Comparison of ENCODE assay signal across 16 cellular contexts in the genomic region with DNA sequence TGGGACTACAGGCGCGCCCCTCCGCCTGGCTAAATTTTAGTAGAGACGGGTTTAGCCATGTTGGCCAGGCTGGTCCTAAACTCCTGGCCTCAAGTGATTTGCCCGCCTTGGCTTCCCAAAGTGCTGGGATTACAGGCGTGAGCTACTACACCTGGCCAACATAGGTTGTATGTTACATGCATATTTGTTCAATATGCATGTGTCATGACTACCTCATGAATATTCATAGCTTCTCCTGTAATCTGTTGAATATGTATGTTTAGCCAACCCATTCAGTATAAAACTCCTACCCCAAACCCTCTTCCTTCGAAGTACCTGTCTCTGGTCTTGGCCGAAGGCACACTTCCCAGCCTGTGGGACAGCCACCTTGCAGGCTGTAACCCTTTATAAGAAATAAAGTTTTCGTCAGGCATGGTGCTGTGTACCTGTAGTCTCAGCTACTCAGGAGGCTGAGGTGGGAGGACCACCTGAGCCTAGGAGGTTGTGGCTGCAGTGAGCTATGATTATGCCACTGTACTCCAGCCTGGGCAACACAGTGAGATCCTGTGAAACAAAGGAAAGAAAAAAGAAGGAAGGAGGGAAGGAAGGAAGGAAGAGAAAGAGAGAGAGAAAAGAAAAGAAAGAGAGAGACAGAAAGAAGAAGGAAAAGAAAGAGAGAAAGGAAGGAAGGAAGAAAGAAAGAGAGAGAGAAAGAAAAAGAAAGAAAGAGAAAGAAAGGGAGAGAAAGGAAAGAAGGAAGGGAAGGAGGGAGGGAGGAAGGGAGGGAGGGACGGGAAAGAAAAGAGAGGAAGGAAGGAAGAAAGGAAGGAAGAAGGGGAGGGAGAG. TPM values are rescaled to one million over a fixed set of nuclear protein-coding genes. Genes with fewer than 3 reads are reported as not detected.
DNase-seq lines count a peak whose midpoint lies in the region; ATAC-seq and TF ChIP-seq lines count a peak whose summit lies in the region.
"Had no signal": no experiment of that assay in that cellular context is flagged by ENCODE, and none has a peak within 500 bp of the region (broad histone marks: within the 10 kb centered on the region; RNA-seq: fewer than 3 reads in every experiment).

No MANE protein-coding gene starts in this region.

- H3K9me3 ChIP-seq in BLaER1 (no peaks in the 10 kb centered on the region), mesenchymal stem cell (ENCODE audit: control insufficient read depth, low read length) (no peaks in the 10 kb centered on the region)

- H4K8ac ChIP-seq in mesenchymal stem cell (ENCODE audit: low read length): no peak overlapping the region

- no peak overlapping the region for H3K4ac ChIP-seq in mesenchymal stem cell (ENCODE audit: low read depth in 1 of 2, low read length in 2 of 2)

- H2BK120ac ChIP-seq in mesenchymal stem cell (ENCODE audit: low read depth, low read length): no peak overlapping the region

- POLR2A ChIA-PET in WTC11 (lab: Charles Lee): no interaction called here

- H3K4me1 Mint-ChIP-seq in activated naive CD4-positive, alpha-beta T cell treated with anti-CD3 and anti-CD28 coated beads, Interleukin-2, amount 50 U/mL, for 24 hours: no peaks in the 10 kb centered on the region
- H3K4me1 Mint-ChIP-seq in WTC11: no peaks in the 10 kb centered on the region

- no peaks in the 10 kb centered on the region for H3K36me3 Mint-ChIP-seq in activated naive CD4-positive, alpha-beta T cell treated with anti-CD3 and anti-CD28 coated beads, Interleukin-2, amount 50 U/mL, for 24 hours
- no peaks in the 10 kb centered on the region for H3K36me3 Mint-ChIP-seq in WTC11
- H3K36me3 Mint-ChIP-seq: CD4-positive, alpha-beta memory T cell had no signal

- H3K27me3 Mint-ChIP-seq in activated naive CD4-positive, alpha-beta T cell treated with anti-CD3 and anti-CD28 coated beads, Interleukin-2, amount 50 U/mL, for 24 hours: no peaks in the 10 kb centered on the region
- no peaks in the 10 kb centered on the region; the same call in 1 of the 2 replicates for H3K27me3 Mint-ChIP-seq in WTC11 (ENCODE audit: low read depth)

- H3K4me2 ChIP-seq in BLaER1 (peak overlapping the region; percentile 32; the same call in 1 of the 2 replicates), mesenchymal stem cell (ENCODE audit: low read length, poor library complexity, severe bottlenecking) (no peak overlapping the region)

- peak overlapping the region; percentile 50 for H4K91ac ChIP-seq in mesenchymal stem cell (ENCODE audit: low read length)

- no peak overlapping the region for H2BK5ac ChIP-seq in mesenchymal stem cell (ENCODE audit: low read depth, low read length, poor library complexity, severe bottlenecking)

- no peaks in the 10 kb centered on the region for H4K20me1 ChIP-seq in BLaER1

- no peak overlapping the region for H3K4me3 Mint-ChIP-seq in activated naive CD4-positive, alpha-beta T cell treated with anti-CD3 and anti-CD28 coated beads, Interleukin-2, amount 50 U/mL, for 24 hours
- H3K4me3 Mint-ChIP-seq in WTC11: no peak overlapping the region
- H3K4me3 Mint-ChIP-seq: CD4-positive, alpha-beta memory T cell had no signal

- WGBS in mesenchymal stem cell: 80% methylated on average over 9 of the region's 10 CpGs

- no peak overlapping the region for H3K4me3 ChIP-seq in BLaER1
- no peak overlapping the region for H3K4me3 ChIP-seq in mesenchymal stem cell (ENCODE audit: insufficient read depth in 1 of 2, low read depth in 1 of 2, low read length in 2 of 2)
- H3K4me3 ChIP-seq: GM23248 had no signal

- H3K27me3 ChIP-seq in BLaER1: no peaks in the 10 kb centered on the region
- peaks cover 0 to 5% of the 10 kb centered on the region in 2 experiments for H3K27me3 ChIP-seq in mesenchymal stem cell (ENCODE audit: control insufficient read depth in 1 of 2, insufficient read depth in 1 of 2, low read length in 2 of 2)

- no peak for DNase-seq in activated naive CD4-positive, alpha-beta T cell treated with Interleukin-2 at 50 U/mL for 16 hours
- DNase-seq in WTC11 (ENCODE audit: low spot score) (no peak), mesenchymal stem cell (no peak), cerebellar cortex (ENCODE audit: low spot score) (no peak)
- DNase-seq: 8988T; ACHN; CD4-positive, alpha-beta memory T cell; DMS79; GM23248 had no signal

- H2BK12ac ChIP-seq in mesenchymal stem cell (ENCODE audit: low read length in 2 of 2): no peak overlapping the region

- H3K27ac ChIP-seq in BLaER1 (no peak overlapping the region), mesenchymal stem cell (ENCODE audit: low read length, poor library complexity, severe bottlenecking) (no peak overlapping the region)
- H3K27ac ChIP-seq: C4-2B, GM23248 had no signal

- CTCF ChIA-PET in WTC11 (lab: Charles Lee): no interaction called here

- no peak overlapping the region for H3K18ac ChIP-seq in mesenchymal stem cell (ENCODE audit: low read depth in 1 of 2, low read length in 2 of 2)

- ATAC-seq in WTC11 (no peak), GM21619 (IDR thresholded peaks at IDR 0.05; ENCODE audit: unreplicated experiment) (no peak), HG03108 (IDR thresholded peaks at IDR 0.05; ENCODE audit: unreplicated experiment) (no peak)
- ATAC-seq: HCT116 had no signal

- H3K14ac ChIP-seq in mesenchymal stem cell (ENCODE audit: low read length in 2 of 2): no peak overlapping the region

- no peak overlapping the region for H3K23ac ChIP-seq in mesenchymal stem cell (ENCODE audit: low read length in 2 of 2)

- H3K9ac ChIP-seq in BLaER1 (no peak overlapping the region), mesenchymal stem cell (ENCODE audit: low read length) (no peak overlapping the region)
- H3K9ac ChIP-seq: GM23248 had no signal

- H3K27ac Mint-ChIP-seq in activated naive CD4-positive, alpha-beta T cell treated with anti-CD3 and anti-CD28 coated beads, Interleukin-2, amount 50 U/mL, for 24 hours: peak overlapping the region; percentile 37
- no peak overlapping the region for H3K27ac Mint-ChIP-seq in WTC11

- H3K36me3 ChIP-seq in BLaER1 (no peaks in the 10 kb centered on the region), mesenchymal stem cell (ENCODE audit: control insufficient read depth in 1 of 2, insufficient read depth in 2 of 2, low read depth in 1 of 2, low read length in 2 of 2) (no peaks in the 10 kb centered on the region)

- H2BK15ac ChIP-seq in mesenchymal stem cell (ENCODE audit: low read depth, poor library complexity, severe bottlenecking): no peak overlapping the region

- H3K9me3 Mint-ChIP-seq in activated naive CD4-positive, alpha-beta T cell treated with anti-CD3 and anti-CD28 coated beads, Interleukin-2, amount 50 U/mL, for 24 hours: no peaks in the 10 kb centered on the region
- H3K9me3 Mint-ChIP-seq in WTC11: no peaks in the 10 kb centered on the region
- H3K9me3 Mint-ChIP-seq: CD4-positive, alpha-beta memory T cell had no signal

- H2AK5ac ChIP-seq in mesenchymal stem cell (ENCODE audit: low read length, severe bottlenecking): no peak overlapping the region

- H3K4me1 ChIP-seq in BLaER1: peaks cover 35% of the 10 kb centered on the region
- no peaks in the 10 kb centered on the region for H3K4me1 ChIP-seq in mesenchymal stem cell (ENCODE audit: control insufficient read depth, insufficient read depth, low read depth, low read length)

- no peak overlapping the region for H2AFZ ChIP-seq in mesenchymal stem cell (ENCODE audit: low read depth, low read length)
- H2AFZ ChIP-seq: GM23248 had no signal

- no peaks in the 10 kb centered on the region for H3K79me1 ChIP-seq in mesenchymal stem cell (replicated peaks; ENCODE audit: low read length, poor library complexity, severe bottlenecking)

- no peak for TF ChIP-seq CTCF in WTC11 (IDR thresholded peaks at IDR 0.05)

TF ChIP-seq in WTC11, 78 proteins besides CTCF, POLR2A, EP300 and RAD21:
- no peak for TF ChIP-seq CBFB (CRISPR knock-in tag; IDR thresholded peaks at IDR 0.05; ENCODE audit: low read depth)
- peak; percentile 42; the same call in 1 of the 2 replicates for TF ChIP-seq ZNF121 (CRISPR knock-in tag; IDR thresholded peaks at IDR 0.05)

RNA-seq across cellular contexts. Expression of a gene that starts 29.3 kb away (rescaled TPM):
- not detected in 3 replicates for total RNA-seq in WTC11 (2021)
- polyA plus RNA-seq in mesenchymal stem cell (2013, experiment 1 of 2): 0.06 TPM
- polyA plus RNA-seq in mesenchymal stem cell (2013, experiment 2 of 2): 0.08 TPM
- total RNA-seq: CD4-positive, alpha-beta memory T cell; G401; GM23248 had no signal
- polyA plus RNA-seq: CD4-positive, alpha-beta memory T cell; GM23248 had no signal

RNA-seq across cellular contexts. Expression of a gene that starts 41.9 kb away (rescaled TPM):
- total RNA-seq in WTC11 (2021): not detected in 3 replicates
- 0.23 TPM for polyA plus RNA-seq in mesenchymal stem cell (2013, experiment 1 of 2)
- polyA plus RNA-seq in mesenchymal stem cell (2013, experiment 2 of 2): 0.12 TPM
- total RNA-seq: CD4-positive, alpha-beta memory T cell; G401; GM23248 had no signal
- polyA plus RNA-seq: CD4-positive, alpha-beta memory T cell; GM23248 had no signal

RNA-seq across cellular contexts. Expression of a gene that starts 47.9 kb away (rescaled TPM):
- not detected in 3 replicates for total RNA-seq in WTC11 (2021)
- 0.06 TPM for polyA plus RNA-seq in mesenchymal stem cell (2013, experiment 1 of 2)
- 0.12 TPM for polyA plus RNA-seq in mesenchymal stem cell (2013, experiment 2 of 2)
- total RNA-seq: G401, GM23248 had no signal
- polyA plus RNA-seq: CD4-positive, alpha-beta memory T cell; GM23248 had no signal

RNA-seq across cellular contexts. Expression of a gene that starts 52.5 kb away (rescaled TPM):
- 0.07 TPM in 1 of 3 replicates, not detected in the others for total RNA-seq in WTC11 (2021)
- polyA plus RNA-seq in mesenchymal stem cell (2013, experiment 1 of 2): not detected
- not detected for polyA plus RNA-seq in mesenchymal stem cell (2013, experiment 2 of 2)
- total RNA-seq: CD4-positive, alpha-beta memory T cell; G401; GM23248 had no signal
- polyA plus RNA-seq: CD4-positive, alpha-beta memory T cell; GM23248 had no signal
